8 cellular contexts compared by ENCODE assay signal in the genomic region with DNA sequence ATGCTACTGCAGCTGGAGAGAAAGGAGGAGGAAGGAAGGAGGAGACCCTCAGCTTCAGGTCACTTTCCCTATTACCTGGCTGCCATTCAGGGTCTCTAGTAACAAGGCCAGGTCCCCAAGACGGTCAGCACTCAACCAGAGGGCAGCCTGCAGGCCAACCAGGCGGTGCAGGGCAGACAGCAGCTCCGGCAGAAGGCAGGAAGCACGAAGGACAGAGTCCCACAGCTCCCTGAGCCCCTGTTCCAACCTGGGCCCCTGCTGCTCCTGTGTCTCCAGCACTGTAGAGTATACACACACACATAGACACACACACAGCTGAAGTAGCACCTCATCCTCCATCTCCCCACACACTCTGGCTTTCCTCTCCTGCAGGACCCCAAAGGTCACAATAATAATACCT. TPM values are rescaled to one million over a fixed set of nuclear protein-coding genes. Genes with fewer than 3 reads are reported as not detected.
DNase-seq lines count a peak whose midpoint lies in the region; ATAC-seq and TF ChIP-seq lines count a peak whose summit lies in the region.

No MANE protein-coding gene starts in this region.

- H3K27ac Mint-ChIP-seq in activated CD4-positive, alpha-beta T cell treated with anti-CD3 and anti-CD28 coated beads, Interleukin-2, amount 10 ng/mL, durations not matched to agents 7 days and 5 days, result peak overlapping the region; percentile 99

- ATAC-seq in GM21447 (IDR thresholded peaks at IDR 0.05; ENCODE audit: unreplicated experiment), result no peak

- peak overlapping the region; percentile 97 for H3K4me3 Mint-ChIP-seq in activated CD4-positive, alpha-beta T cell treated with anti-CD3 and anti-CD28 coated beads, Interleukin-2, amount 10 ng/mL, durations not matched to agents 7 days and 5 days

- H3K4me1 Mint-ChIP-seq in activated CD4-positive, alpha-beta T cell treated with anti-CD3 and anti-CD28 coated beads, Interleukin-2, amount 10 ng/mL, durations not matched to agents 7 days and 5 days, result peaks cover 46% of the 10 kb centered on the region

- H3K9me3 Mint-ChIP-seq in activated CD4-positive, alpha-beta T cell treated with anti-CD3 and anti-CD28 coated beads, Interleukin-2, amount 10 ng/mL, durations not matched to agents 7 days and 5 days, result no peaks in the 10 kb centered on the region

- peak overlapping the region; percentile 91 for H3K27ac ChIP-seq in RWPE1

- H3K36me3 Mint-ChIP-seq in activated CD4-positive, alpha-beta T cell treated with anti-CD3 and anti-CD28 coated beads, Interleukin-2, amount 10 ng/mL, durations not matched to agents 7 days and 5 days (ENCODE audit: low read depth), result peaks cover 42% of the 10 kb centered on the region

- peak overlapping the region; percentile 89 for H3K9ac ChIP-seq in skeletal muscle satellite cell (ENCODE audit: low read depth, low read length)

- peaks cover 11% of the 10 kb centered on the region for H3K36me3 ChIP-seq in skeletal muscle satellite cell (ENCODE audit: insufficient read depth, low read length)

- peaks cover 17% of the 10 kb centered on the region for H3K4me1 ChIP-seq in skeletal muscle satellite cell (ENCODE audit: control insufficient read depth, insufficient read depth, low read length)

- H3K4me2 ChIP-seq in skeletal muscle satellite cell (ENCODE audit: low read length), result peak overlapping the region; percentile 99

- CTCF ChIA-PET in activated CD4-positive, alpha-beta T cell treated with anti-CD3 and anti-CD28 coated beads, Interleukin-2, amount 10 ng/mL, durations not matched to agents 7 days and 5 days (lab: Charles Lee), result interaction anchor here (0.7 to 8.1 kb wide), 7 partner anchors 11 to 93 kb away, joined by 3 to 95 read pairs (median 3); partner anchors contain the start of genes ATOSB, PIGO and STOML2
- CTCF ChIA-PET in RWPE1 (lab: Yijun Ruan, JAX), result interaction anchor here (0.6 to 1.5 kb wide), 3 partner anchors 13 to 183 kb away, joined by 3 to 5 read pairs (median 3); partner anchors contain the start of gene PIGO

- no peaks in the 10 kb centered on the region for H3K9me3 ChIP-seq in skeletal muscle satellite cell (replicated peaks; ENCODE audit: low read length)

- H3K27me3 Mint-ChIP-seq in activated CD4-positive, alpha-beta T cell treated with anti-CD3 and anti-CD28 coated beads, Interleukin-2, amount 10 ng/mL, durations not matched to agents 7 days and 5 days, result no peaks in the 10 kb centered on the region

- H3K4me3 ChIP-seq in epithelial cell of esophagus (ENCODE audit: low read length) (peak overlapping the region; percentile 83), skeletal muscle satellite cell (ENCODE audit: low read length) (peak overlapping the region; percentile 91)

- TF ChIP-seq CTCF in RWPE1 (conservative IDR thresholded peaks at IDR 0.05; ENCODE audit: low read depth), result no peak
- no peak for TF ChIP-seq CTCF in epithelial cell of esophagus (IDR thresholded peaks at IDR 0.05; ENCODE audit: insufficient read depth, low read depth, low read length, missing control alignments)

- no peaks in the 10 kb centered on the region for H3K27me3 ChIP-seq in skeletal muscle satellite cell (ENCODE audit: control insufficient read depth, insufficient read depth, low read length)

- intact Hi-C loops in head of caudate nucleus (cut with DNase I), result loop anchor here (5.0 kb wide), 1 partner anchor 91 kb away; the partner anchor contains the start of gene DNAJB5

- POLR2A ChIA-PET in activated CD4-positive, alpha-beta T cell treated with anti-CD3 and anti-CD28 coated beads, Interleukin-2, amount 10 ng/mL, durations not matched to agents 7 days and 5 days (lab: Charles Lee), result no interaction called here
- POLR2A ChIA-PET in RWPE1 (lab: Yijun Ruan, JAX; ENCODE audit: low non-redundant PET), result no interaction called here

- no peak for DNase-seq in activated CD4-positive, alpha-beta T cell treated with anti-CD3 and anti-CD28 coated beads, Interleukin-2, amount 10 ng/mL, durations not matched to agents 7 days and 5 days
- DNase-seq in activated CD4-positive, alpha-beta T cell treated with anti-CD3 and anti-CD28 coated beads for 4 hours, result no peak
- no peak for DNase-seq in RWPE1 (ENCODE audit: low spot score)
- DNase-seq in epithelial cell of esophagus (ENCODE audit: low read depth), result no peak
- no peak for DNase-seq in AML-193 (lab: John Stamatoyannopoulos, UW)
- DNase-seq in head of caudate nucleus, result no peak

RNA-seq across cellular contexts. Expression of gene FANCG, which starts 1.7 kb away (rescaled TPM):
- 100 to 1,000 TPM; 117 to 123 TPM for total RNA-seq in activated CD4-positive, alpha-beta T cell treated with anti-CD3 and anti-CD28 coated beads, Interleukin-2, amount 10 ng/mL, durations not matched to agents 7 days and 5 days
- 26.1 and 32.1 TPM in 2 replicates for total RNA-seq in skeletal muscle satellite cell (2012; rRNA removed)

RNA-seq across cellular contexts. Expression of gene VCP, which starts 5.6 kb away (rescaled TPM):
- 100 to 1,000 TPM; 189 to 238 TPM for total RNA-seq in activated CD4-positive, alpha-beta T cell treated with anti-CD3 and anti-CD28 coated beads, Interleukin-2, amount 10 ng/mL, durations not matched to agents 7 days and 5 days
- 309 and 346 TPM in 2 replicates for total RNA-seq in skeletal muscle satellite cell (2012; rRNA removed)

RNA-seq across cellular contexts. Expression of gene PIGO, which starts 18.3 kb away (rescaled TPM):
- 10 to 100 TPM; 22.0 to 29.0 TPM for total RNA-seq in activated CD4-positive, alpha-beta T cell treated with anti-CD3 and anti-CD28 coated beads, Interleukin-2, amount 10 ng/mL, durations not matched to agents 7 days and 5 days
- 9.9 and 10.9 TPM in 2 replicates for total RNA-seq in skeletal muscle satellite cell (2012; rRNA removed)

RNA-seq across cellular contexts. Expression of gene STOML2, which starts 24.9 kb away (rescaled TPM):
- total RNA-seq in activated CD4-positive, alpha-beta T cell treated with anti-CD3 and anti-CD28 coated beads, Interleukin-2, amount 10 ng/mL, durations not matched to agents 7 days and 5 days, result 100 to 1,000 TPM; 104 to 108 TPM
- 216 and 241 TPM in 2 replicates for total RNA-seq in skeletal muscle satellite cell (2012; rRNA removed)

RNA-seq across cellular contexts. Expression of gene ATOSB, which starts 37.6 kb away (rescaled TPM):
- 10 to 100 TPM; 15.6 to 17.6 TPM for total RNA-seq in activated CD4-positive, alpha-beta T cell treated with anti-CD3 and anti-CD28 coated beads, Interleukin-2, amount 10 ng/mL, durations not matched to agents 7 days and 5 days
- total RNA-seq in skeletal muscle satellite cell (2012; rRNA removed), result 18.8 and 27.1 TPM in 2 replicates
